ENCODE assay signal across 11 cellular contexts in the genomic region with DNA sequence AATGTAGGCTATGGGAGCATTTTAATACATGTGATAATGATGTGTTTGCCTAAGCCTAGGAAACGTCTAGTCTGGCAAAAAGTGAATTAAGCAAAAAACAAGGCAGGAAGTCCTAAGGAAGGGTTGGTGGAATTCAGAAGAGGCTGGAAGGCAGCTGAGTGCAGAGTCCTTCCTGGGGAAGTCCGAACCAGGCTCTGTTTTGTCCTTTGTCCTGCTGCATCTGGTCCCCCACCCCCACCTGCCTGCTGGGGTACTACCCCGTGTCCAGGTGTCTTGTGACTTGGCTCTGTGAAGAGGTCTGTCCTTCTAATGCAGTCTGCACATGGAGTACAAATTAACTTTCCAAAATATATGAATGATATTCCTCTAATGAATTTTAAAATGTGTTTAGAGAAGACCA. TPM values are rescaled to one million over a fixed set of nuclear protein-coding genes. Genes with fewer than 3 reads are reported as not detected.
DNase-seq lines count a peak whose midpoint lies in the region; ATAC-seq, FAIRE-seq and TF ChIP-seq lines count a peak whose summit lies in the region.
"Had no signal": no experiment of that assay in that cellular context is flagged by ENCODE, and none has a peak within 500 bp of the region (broad histone marks: within the 10 kb centered on the region; RNA-seq: fewer than 3 reads in every experiment).

No MANE protein-coding gene starts in this region.

- no peaks in the 10 kb centered on the region for H4K20me1 ChIP-seq in OCI-LY3 (ENCODE audit: insufficient read depth, low read length)

- H3K18ac ChIP-seq in trophoblast cell (ENCODE audit: low read length) = no peak overlapping the region

- peak overlapping the region; percentile 94 for H3K4me2 ChIP-seq in OCI-LY3 (ENCODE audit: low read length)
- H3K4me2 ChIP-seq in trophoblast cell (ENCODE audit: low read length) = no peak overlapping the region

- no peak overlapping the region for H2AK5ac ChIP-seq in trophoblast cell (ENCODE audit: low read length)

- ATAC-seq in HG03565 (IDR thresholded peaks at IDR 0.05; ENCODE audit: unreplicated experiment) = no peak
- ATAC-seq: activated CD8-positive, alpha-beta memory T cell treated with anti-CD3 and anti-CD28 coated beads, Interleukin-2, amount 10 ng/mL, durations not matched to agents 7 days and 5 days had no signal

- H3K4me1 ChIP-seq in OCI-LY3 (ENCODE audit: low read length) = peaks cover 4% of the 10 kb centered on the region
- peaks cover 13% of the 10 kb centered on the region; the same call in 1 of the 2 replicates for H3K4me1 ChIP-seq in iPS-20b (ENCODE audit: insufficient read depth, low read length)
- H3K4me1 ChIP-seq in trophoblast cell (ENCODE audit: control insufficient read depth in 1 of 2, insufficient read depth in 2 of 2, low read length in 2 of 2) = peaks cover 3% of the 10 kb centered on the region in 2 experiments

- H3K9me3 ChIP-seq in OCI-LY3 (ENCODE audit: insufficient read depth, low read length) = no peaks in the 10 kb centered on the region
- H3K9me3 ChIP-seq in iPS-20b (ENCODE audit: insufficient read depth, low read depth, low read length) = no peaks in the 10 kb centered on the region
- H3K9me3 ChIP-seq in trophoblast cell (ENCODE audit: insufficient read depth, low read depth, low read length) = no peaks in the 10 kb centered on the region
- H3K9me3 ChIP-seq: spleen had no signal

- no peak overlapping the region for H4K8ac ChIP-seq in trophoblast cell (ENCODE audit: low read depth, low read length)

- peaks cover 7% of the 10 kb centered on the region; the same call in 1 of the 2 replicates for H3K79me2 ChIP-seq in OCI-LY3 (ENCODE audit: low read length)
- peaks cover 19% of the 10 kb centered on the region for H3K79me2 ChIP-seq in trophoblast cell (ENCODE audit: control insufficient read depth, insufficient read depth, low read length, poor library complexity)

- H3K27ac ChIP-seq in OCI-LY3 (ENCODE audit: low read length) = no peak overlapping the region
- no peak overlapping the region for H3K27ac ChIP-seq in iPS-20b (ENCODE audit: low read length)
- peak overlapping the region; percentile 8 for H3K27ac ChIP-seq in trophoblast cell (ENCODE audit: low read depth, low read length)

- H3K27me3 ChIP-seq in OCI-LY3 (ENCODE audit: low read depth, low read length) (no peaks in the 10 kb centered on the region), iPS-20b (ENCODE audit: insufficient read depth, low read length) (no peaks in the 10 kb centered on the region), trophoblast cell (ENCODE audit: insufficient read depth, low read length) (no peaks in the 10 kb centered on the region)
- H3K27me3 ChIP-seq: foreskin keratinocyte had no signal

- H3K9ac ChIP-seq in OCI-LY3 (ENCODE audit: low read length) (no peak overlapping the region), iPS-20b (ENCODE audit: low read depth, low read length) (peak overlapping the region; percentile 91; the same call in 1 of the 2 replicates), trophoblast cell (ENCODE audit: low read length) (no peak overlapping the region)

- H3K23ac ChIP-seq in trophoblast cell (ENCODE audit: low read length) = no peak overlapping the region

- no peak for TF ChIP-seq CTCF in OCI-LY3 (IDR thresholded peaks at IDR 0.05; ENCODE audit: low read depth, low read length)

- H2BK12ac ChIP-seq in trophoblast cell (ENCODE audit: low read length) = no peak overlapping the region

- no peaks in the 10 kb centered on the region for H3K36me3 ChIP-seq in OCI-LY3 (replicated peaks; ENCODE audit: low read depth, low read length)
- H3K36me3 ChIP-seq in iPS-20b (ENCODE audit: insufficient read depth, low read depth, low read length) = no peaks in the 10 kb centered on the region
- no peaks in the 10 kb centered on the region for H3K36me3 ChIP-seq in trophoblast cell (ENCODE audit: control insufficient read depth in 1 of 2, insufficient read depth in 2 of 2, low read length in 2 of 2)
- H3K36me3 ChIP-seq: spleen had no signal

- TF ChIP-seq POLR2A in GM12892 (IDR thresholded peaks at IDR 0.05; ENCODE audit: low read depth, low read length) = no peak

- DNase-seq in GM12892 (ENCODE audit: insufficient read length) (peak; percentile 11), trophoblast cell (no peak), germinal center (ENCODE audit: low spot score) (no peak)
- DNase-seq in activated CD4-positive, alpha-beta T cell treated with anti-CD3 and anti-CD28 coated beads for 4 hours = no peak
- DNase-seq: activated CD8-positive, alpha-beta memory T cell treated with anti-CD3 and anti-CD28 coated beads, Interleukin-2, amount 10 ng/mL, durations not matched to agents 7 days and 5 days; spleen; stimulated activated CD8-positive, alpha-beta memory T cell treated with anti-CD3 and anti-CD28 coated beads, Interleukin-4, amount 100 ng/mL, for 48 hours had no signal

- peak overlapping the region; percentile 99; the same call in 1 of the 2 replicates for H3K4me3 ChIP-seq in OCI-LY3 (ENCODE audit: low read length)
- H3K4me3 ChIP-seq in iPS-20b (ENCODE audit: low read length) = peak overlapping the region; percentile 84
- H3K4me3 ChIP-seq in trophoblast cell (ENCODE audit: low read depth, low read length) = no peak overlapping the region

- H2BK5ac ChIP-seq in trophoblast cell (ENCODE audit: low read depth, low read length, poor library complexity) = peak overlapping the region; percentile 53

- no peak overlapping the region for H3K14ac ChIP-seq in trophoblast cell (ENCODE audit: low read length)

- H2AFZ ChIP-seq in OCI-LY3 (ENCODE audit: low read depth, low read length) = no peak overlapping the region
- H2AFZ ChIP-seq in trophoblast cell (ENCODE audit: insufficient read depth, low read length, poor library complexity) = no peak overlapping the region

- H4K91ac ChIP-seq in trophoblast cell (ENCODE audit: low read depth, low read length) = no peak overlapping the region

- no CpG with 5 or more reads among the region's 3 CpGs for WGBS in trophoblast cell (ENCODE audit: extremely low coverage, insufficient coverage, insufficient read length)

- H3K4ac ChIP-seq in trophoblast cell (ENCODE audit: low read depth, low read length) = no peak overlapping the region

- FAIRE-seq in GM12892 (lab: Jason Lieb, UNC) = no peak

- H4K12ac ChIP-seq in trophoblast cell (ENCODE audit: low read depth, low read length) = no peak overlapping the region

- H2BK120ac ChIP-seq in trophoblast cell (ENCODE audit: insufficient read depth, low read length, poor library complexity) = no peak overlapping the region

- peaks cover 18% of the 10 kb centered on the region for H3K79me1 ChIP-seq in trophoblast cell (ENCODE audit: low read length)

RNA-seq across cellular contexts. Expression of a gene that starts 1.6 kb away (rescaled TPM):
- polyA plus RNA-seq in GM12892 (2012; ENCODE audit: missing spikeins) = 8.1 TPM
- 132 and 148 TPM in 2 replicates for polyA plus RNA-seq in trophoblast cell (2013)
